27 cellular contexts compared by ENCODE assay signal in the genomic region with DNA sequence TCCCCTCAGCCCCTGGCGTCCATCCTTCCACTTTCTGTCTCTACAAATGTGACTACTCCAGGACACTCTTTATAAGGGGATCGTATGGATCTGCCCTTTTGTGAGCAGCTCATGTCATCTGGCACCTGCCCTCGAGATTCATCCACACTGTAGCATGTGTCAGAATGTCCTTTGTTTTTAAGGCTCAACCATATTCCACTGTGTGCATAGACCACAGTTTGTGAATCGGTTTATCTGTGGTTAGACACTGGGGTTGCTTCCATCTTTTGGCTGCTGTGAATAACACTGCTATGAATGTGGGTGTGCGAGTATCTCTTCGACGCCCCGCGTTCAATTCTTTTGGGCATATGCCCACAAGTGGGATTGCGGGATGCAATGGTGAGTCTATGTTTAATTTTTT.
"Had no signal": no experiment of that assay in that cellular context is flagged by ENCODE, and none has a peak within 500 bp of the region (broad histone marks: within the 10 kb centered on the region; RNA-seq: fewer than 3 reads in every experiment).

No MANE protein-coding gene starts in this region.

- ATAC-seq: natural killer cell; right cardiac atrium; stimulated activated naive B cell treated with anti-CD40 and anti-IgM and Interleukin-4, amounts not matched to agents 10 μg/mL and 1 μg/mL and 100 μg/mL, for 72 hours; stimulated activated naive CD8-positive, alpha-beta T cell treated with anti-CD3 and anti-CD28 coated beads, Interleukin-15, Interleukin-2, amounts not matched to agents 100 U/mL and 50 U/mL, for 24 hours had no signal

- H3K27me3 ChIP-seq: hepatocyte, ovary, sigmoid colon, testis, thyroid gland, transverse colon, upper lobe of left lung, vagina had no signal

- H3K4me1 Mint-ChIP-seq: mesothelial cell of epicardium; natural killer cell; stimulated activated naive B cell treated with anti-CD40 and anti-IgM and Interleukin-4, amounts not matched to agents 10 μg/mL and 1 μg/mL and 100 μg/mL, for 72 hours had no signal

- DNase-seq: islet precursor cell; left ventricle myocardium inferior; mesendoderm; naive B cell; natural killer cell; nephron progenitor cell; ovary; retina; sigmoid colon; stimulated activated CD4-positive, alpha-beta T cell treated with anti-CD3 and anti-CD28 coated beads, Interleukin-1b, Interleukin-23, amount 100 ng/mL, for 48 hours; stimulated activated CD4-positive, alpha-beta T cell treated with anti-CD3 and anti-CD28 coated beads, Interleukin-2, amount 100 ng/mL, for 48 hours; stimulated activated CD4-positive, alpha-beta T cell treated with anti-CD3 and anti-CD28 coated beads, Interleukin-4, amount 100 ng/mL, for 4 hours; stimulated activated CD8-positive, alpha-beta memory T cell treated with anti-CD3 and anti-CD28 coated beads, Interleukin-4, amount 100 ng/mL, for 48 hours; stimulated activated naive B cell treated with anti-CD40 and anti-IgM and Interleukin-4, amounts not matched to agents 10 μg/mL and 1 μg/mL and 100 μg/mL, for 72 hours; stimulated activated naive CD8-positive, alpha-beta T cell treated with anti-CD3 and anti-CD28 coated beads, Interleukin-15, Interleukin-2, amounts not matched to agents 100 U/mL and 50 U/mL, for 24 hours; stomach; testis; thyroid gland; transverse colon; upper lobe of left lung had no signal

- H3K36me3 ChIP-seq: left ventricle myocardium inferior, ovary, sigmoid colon, stomach, thyroid gland, transverse colon, upper lobe of left lung, vagina had no signal

- H3K4me3 Mint-ChIP-seq: mesothelial cell of epicardium; natural killer cell; nephron progenitor cell; stimulated activated naive B cell treated with anti-CD40 and anti-IgM and Interleukin-4, amounts not matched to agents 10 μg/mL and 1 μg/mL and 100 μg/mL, for 72 hours had no signal

- H3K36me3 Mint-ChIP-seq: mesothelial cell of epicardium; naive B cell; natural killer cell; stimulated activated naive B cell treated with anti-CD40 and anti-IgM and Interleukin-4, amounts not matched to agents 10 μg/mL and 1 μg/mL and 100 μg/mL, for 72 hours had no signal

- H2AFZ ChIP-seq: hepatocyte had no signal

- H3K27ac ChIP-seq: hepatocyte, ovary, sigmoid colon, stomach, testis, thyroid gland, transverse colon, upper lobe of left lung, vagina had no signal

- H3K9me3 Mint-ChIP-seq: mesothelial cell of epicardium; naive B cell; natural killer cell; nephron progenitor cell; stimulated activated naive B cell treated with anti-CD40 and anti-IgM and Interleukin-4, amounts not matched to agents 10 μg/mL and 1 μg/mL and 100 μg/mL, for 72 hours had no signal

- H3K4me3 ChIP-seq: hepatocyte, left ventricle myocardium inferior, lung, ovary, sigmoid colon, smooth muscle cell, stomach, testis, thyroid gland, transverse colon, upper lobe of left lung, vagina had no signal

- H3K9me3 ChIP-seq: left ventricle myocardium inferior, ovary, sigmoid colon, stomach, testis, thyroid gland, transverse colon, upper lobe of left lung, vagina had no signal

- H3K4me2 ChIP-seq: hepatocyte, smooth muscle cell had no signal

- H3K79me2 ChIP-seq: hepatocyte had no signal

- H3K27ac Mint-ChIP-seq: mesothelial cell of epicardium; naive B cell; natural killer cell; nephron progenitor cell; progenitor cell of endocrine pancreas; stimulated activated naive B cell treated with anti-CD40 and anti-IgM and Interleukin-4, amounts not matched to agents 10 μg/mL and 1 μg/mL and 100 μg/mL, for 72 hours had no signal

- H3K4me1 ChIP-seq: sigmoid colon, stomach, testis, thyroid gland, transverse colon, vagina had no signal
